9 cellular contexts compared by ENCODE assay signal in genomic region chr1:74199504-74199903, GRCh38. TPM values are rescaled to one million over a fixed set of nuclear protein-coding genes. Genes with fewer than 3 reads are reported as not detected.
A peak's percentile ranks its signal among the peaks of the same experiment; 100 is the strongest.
DNase-seq lines count a peak whose midpoint lies in the region; ATAC-seq and TF ChIP-seq lines count a peak whose summit lies in the region.
"Had no signal": no experiment of that assay in that cellular context is flagged by ENCODE, and none has a peak within 500 bp of the region (broad histone marks: within the 10 kb centered on the region; RNA-seq: fewer than 3 reads in every experiment).

No MANE protein-coding gene starts in this region.

- intact Hi-C loops in activated CD8-positive, alpha-beta T cell treated with anti-CD3 and anti-CD28 coated beads for 36 hours (cut with micrococcal nuclease): loop anchor here (10.0 kb wide), 1 partner anchor 535 kb away; the partner anchor contains the start of genes CRYZ and TYW3
- intact Hi-C loops in vagina (cut with DNase I): no loop called here

- H3K36me3 ChIP-seq in vagina: peaks cover 0 to 8% of the 10 kb centered on the region in 2 donors

- CTCF ChIA-PET in activated CD8-positive, alpha-beta T cell treated with anti-CD3 and anti-CD28 coated beads for 36 hours (lab: Charles Lee): no interaction called here
- CTCF ChIA-PET in activated CD8-positive, alpha-beta T cell treated with anti-CD3 and anti-CD28 coated beads, Interleukin-2, amount 10 ng/mL, durations not matched to agents 7 days and 5 days (lab: Charles Lee): no interaction called here

- no peaks in the 10 kb centered on the region for H3K27me3 Mint-ChIP-seq in activated CD8-positive, alpha-beta T cell treated with anti-CD3 and anti-CD28 coated beads for 36 hours
- no peaks in the 10 kb centered on the region for H3K27me3 Mint-ChIP-seq in activated CD8-positive, alpha-beta T cell treated with anti-CD3 and anti-CD28 coated beads, Interleukin-2, amount 10 ng/mL, durations not matched to agents 7 days and 5 days (ENCODE audit: low read depth)
- H3K27me3 Mint-ChIP-seq in brain: no peaks in the 10 kb centered on the region
- H3K27me3 Mint-ChIP-seq in progenitor cell of endocrine pancreas: no peaks in the 10 kb centered on the region

- TF ChIP-seq POLR2A in NB4 (IDR thresholded peaks at IDR 0.05; ENCODE audit: extremely low read depth, insufficient read length): no peak
- no peak for TF ChIP-seq POLR2A in vagina (IDR thresholded peaks at IDR 0.05)
- no peak for TF ChIP-seq POLR2A in GM18505 (IDR thresholded peaks at IDR 0.05; ENCODE audit: borderline replicate concordance, extremely low read depth, insufficient read depth, insufficient read length)

- DNase-seq in activated CD8-positive, alpha-beta T cell treated with anti-CD3 and anti-CD28 coated beads for 36 hours: no peak
- no peak for DNase-seq in activated CD8-positive, alpha-beta T cell treated with anti-CD3 and anti-CD28 coated beads, Interleukin-2, amount 10 ng/mL, durations not matched to agents 7 days and 5 days
- DNase-seq in NB4 (ENCODE audit: low read depth): peak; percentile 51
- no peak for DNase-seq in progenitor cell of endocrine pancreas (ENCODE audit: low spot score, unreplicated experiment)
- DNase-seq in SW 1271 (lab: John Stamatoyannopoulos, UW): no peak
- no peak for DNase-seq in vagina (ENCODE audit: extremely low spot score in 2 of 2)

- H3K27ac Mint-ChIP-seq in activated CD8-positive, alpha-beta T cell treated with anti-CD3 and anti-CD28 coated beads for 36 hours: no peak overlapping the region
- H3K27ac Mint-ChIP-seq in activated CD8-positive, alpha-beta T cell treated with anti-CD3 and anti-CD28 coated beads, Interleukin-2, amount 10 ng/mL, durations not matched to agents 7 days and 5 days: no peak overlapping the region
- H3K27ac Mint-ChIP-seq in brain (no peak overlapping the region), progenitor cell of endocrine pancreas (no peak overlapping the region)

- H3K4me3 Mint-ChIP-seq in activated CD8-positive, alpha-beta T cell treated with anti-CD3 and anti-CD28 coated beads for 36 hours: peak overlapping the region; percentile 85
- no peak overlapping the region for H3K4me3 Mint-ChIP-seq in activated CD8-positive, alpha-beta T cell treated with anti-CD3 and anti-CD28 coated beads, Interleukin-2, amount 10 ng/mL, durations not matched to agents 7 days and 5 days
- H3K4me3 Mint-ChIP-seq in brain (peak overlapping the region; percentile 86 to 91 (median 87)), progenitor cell of endocrine pancreas (ENCODE audit: low read depth) (peak overlapping the region; percentile 87)

- H3K36me3 Mint-ChIP-seq in activated CD8-positive, alpha-beta T cell treated with anti-CD3 and anti-CD28 coated beads for 36 hours (ENCODE audit: low read depth): peaks cover 6% of the 10 kb centered on the region
- peaks cover 6% of the 10 kb centered on the region for H3K36me3 Mint-ChIP-seq in activated CD8-positive, alpha-beta T cell treated with anti-CD3 and anti-CD28 coated beads, Interleukin-2, amount 10 ng/mL, durations not matched to agents 7 days and 5 days (ENCODE audit: low read depth)
- H3K36me3 Mint-ChIP-seq in brain: peaks cover 15% of the 10 kb centered on the region
- peaks cover 2% of the 10 kb centered on the region for H3K36me3 Mint-ChIP-seq in progenitor cell of endocrine pancreas (ENCODE audit: insufficient read depth)

- H3K9me3 Mint-ChIP-seq in activated CD8-positive, alpha-beta T cell treated with anti-CD3 and anti-CD28 coated beads for 36 hours: no peaks in the 10 kb centered on the region
- H3K9me3 Mint-ChIP-seq in activated CD8-positive, alpha-beta T cell treated with anti-CD3 and anti-CD28 coated beads, Interleukin-2, amount 10 ng/mL, durations not matched to agents 7 days and 5 days (ENCODE audit: insufficient read depth): no peaks in the 10 kb centered on the region
- H3K9me3 Mint-ChIP-seq in brain (peaks cover 0 to 4% (median 0%) of the 10 kb centered on the region in 5 experiments), progenitor cell of endocrine pancreas (ENCODE audit: low read depth) (no peaks in the 10 kb centered on the region)

- H3K9me3 ChIP-seq in vagina: no peaks in the 10 kb centered on the region

- peak overlapping the region; percentile 73 for H3K4me3 ChIP-seq in NB4 (ENCODE audit: low read depth, low read length)
- no peak overlapping the region for H3K4me3 ChIP-seq in vagina

- no peak overlapping the region for H3K27ac ChIP-seq in vagina

- no peak for TF ChIP-seq CTCF in activated CD8-positive, alpha-beta T cell treated with anti-CD3 and anti-CD28 coated beads for 36 hours (IDR thresholded peaks at IDR 0.05)
- TF ChIP-seq CTCF in NB4 (IDR thresholded peaks at IDR 0.05; ENCODE audit: low read depth, low read length) (no peak), brain (conservative IDR thresholded peaks at IDR 0.05) (no peak), progenitor cell of endocrine pancreas (IDR thresholded peaks at IDR 0.05; ENCODE audit: unreplicated experiment) (no peak), vagina (IDR thresholded peaks at IDR 0.05) (no peak)

- no peaks in the 10 kb centered on the region for H3K27me3 ChIP-seq in vagina

- POLR2A ChIA-PET in activated CD8-positive, alpha-beta T cell treated with anti-CD3 and anti-CD28 coated beads for 36 hours (lab: Charles Lee): no interaction called here
- POLR2A ChIA-PET in activated CD8-positive, alpha-beta T cell treated with anti-CD3 and anti-CD28 coated beads, Interleukin-2, amount 10 ng/mL, durations not matched to agents 7 days and 5 days (lab: Charles Lee): no interaction called here

- H3K4me1 Mint-ChIP-seq in activated CD8-positive, alpha-beta T cell treated with anti-CD3 and anti-CD28 coated beads for 36 hours (ENCODE audit: low read depth): peaks cover 13% of the 10 kb centered on the region
- peaks cover 14% of the 10 kb centered on the region for H3K4me1 Mint-ChIP-seq in activated CD8-positive, alpha-beta T cell treated with anti-CD3 and anti-CD28 coated beads, Interleukin-2, amount 10 ng/mL, durations not matched to agents 7 days and 5 days (ENCODE audit: low read depth)
- H3K4me1 Mint-ChIP-seq in brain (peaks cover 28% of the 10 kb centered on the region), progenitor cell of endocrine pancreas (ENCODE audit: low read depth) (peaks cover 11% of the 10 kb centered on the region)

- H3K4me1 ChIP-seq in vagina: peaks cover 15% of the 10 kb centered on the region

- no peak for ATAC-seq in activated CD8-positive, alpha-beta T cell treated with anti-CD3 and anti-CD28 coated beads for 36 hours
- ATAC-seq in activated CD8-positive, alpha-beta T cell treated with anti-CD3 and anti-CD28 coated beads, Interleukin-2, amount 10 ng/mL, durations not matched to agents 7 days and 5 days: no peak
- no peak for ATAC-seq in GM18505 (IDR thresholded peaks at IDR 0.05; ENCODE audit: unreplicated experiment)

RNA-seq across cellular contexts. Expression of gene FPGT, which starts 1.5 kb away (rescaled TPM):
- total RNA-seq in activated CD8-positive, alpha-beta T cell treated with anti-CD3 and anti-CD28 coated beads for 36 hours: 1 to 10 TPM; 7.2 to 9.7 TPM
- 1 to 10 TPM; 8.5 to 8.6 TPM for total RNA-seq in activated CD8-positive, alpha-beta T cell treated with anti-CD3 and anti-CD28 coated beads, Interleukin-2, amount 10 ng/mL, durations not matched to agents 7 days and 5 days
- polyA plus RNA-seq in brain (ENCODE audit: insufficient read depth, low read depth, low replicate concordance): 3.1 TPM
- total RNA-seq in progenitor cell of endocrine pancreas (7.8 and 16.2 TPM in 2 replicates), vagina (7.1 TPM)

RNA-seq across cellular contexts. Expression of gene LRRIQ3, which starts 1.5 kb away (rescaled TPM):
- 1 to 10 TPM in 1 of 2 experiments, under 1 TPM in 1; 0.96 to 1.1 TPM for total RNA-seq in activated CD8-positive, alpha-beta T cell treated with anti-CD3 and anti-CD28 coated beads for 36 hours
- under 1 TPM; 0.37 to 0.45 TPM for total RNA-seq in activated CD8-positive, alpha-beta T cell treated with anti-CD3 and anti-CD28 coated beads, Interleukin-2, amount 10 ng/mL, durations not matched to agents 7 days and 5 days
- polyA plus RNA-seq in brain (ENCODE audit: insufficient read depth, low read depth, low replicate concordance): 0.41 TPM
- 1.0 and 1.4 TPM in 2 replicates for total RNA-seq in progenitor cell of endocrine pancreas
- total RNA-seq in vagina: not detected

RNA-seq across cellular contexts. Expression of gene TNNI3K, which starts 35.7 kb away (rescaled TPM):
- total RNA-seq in activated CD8-positive, alpha-beta T cell treated with anti-CD3 and anti-CD28 coated beads for 36 hours: under 1 TPM in 1 of 2 experiments, not detected in 1; 0.52 TPM
- total RNA-seq in activated CD8-positive, alpha-beta T cell treated with anti-CD3 and anti-CD28 coated beads, Interleukin-2, amount 10 ng/mL, durations not matched to agents 7 days and 5 days: not detected
- polyA plus RNA-seq in brain (ENCODE audit: insufficient read depth, low read depth, low replicate concordance): not detected
- not detected in 2 replicates for total RNA-seq in progenitor cell of endocrine pancreas
- total RNA-seq in vagina: not detected
- total RNA-seq: T-helper 2 cell treated with Interferon-gamma antibody and Interleukin-4, amounts not matched to agents 100 ng/mL and 5 ng/mL, for 36 hours had no signal
